Comparison of ENCODE assay signal across 1 cellular context in the genomic region with DNA sequence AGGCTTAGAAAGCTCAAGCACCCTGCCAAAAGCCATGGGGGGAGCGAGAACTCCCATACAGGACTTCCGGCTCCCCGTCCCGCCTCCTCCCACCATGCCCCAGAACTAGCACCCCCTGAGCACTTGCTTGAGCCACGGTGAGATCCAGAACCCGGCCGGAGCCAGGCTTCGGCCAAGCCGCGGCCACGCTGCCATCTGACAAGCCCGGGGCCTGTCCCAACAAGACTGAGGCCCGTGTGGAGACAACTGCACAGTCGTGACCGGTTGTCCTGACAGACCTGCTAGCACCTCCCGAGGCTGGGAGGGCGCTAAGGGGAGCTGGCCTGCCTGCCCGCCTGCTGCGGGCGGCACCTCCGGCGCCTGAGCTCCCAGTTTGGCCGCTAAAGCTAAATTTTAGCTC.
TF ChIP-seq lines count a peak whose summit lies in the region.

No MANE protein-coding gene starts in this region.

TF ChIP-seq in GM23338, 12 proteins besides CTCF, POLR2A, EP300 and RAD21 (continued from another document):
- TF ChIP-seq, protein P1, sequence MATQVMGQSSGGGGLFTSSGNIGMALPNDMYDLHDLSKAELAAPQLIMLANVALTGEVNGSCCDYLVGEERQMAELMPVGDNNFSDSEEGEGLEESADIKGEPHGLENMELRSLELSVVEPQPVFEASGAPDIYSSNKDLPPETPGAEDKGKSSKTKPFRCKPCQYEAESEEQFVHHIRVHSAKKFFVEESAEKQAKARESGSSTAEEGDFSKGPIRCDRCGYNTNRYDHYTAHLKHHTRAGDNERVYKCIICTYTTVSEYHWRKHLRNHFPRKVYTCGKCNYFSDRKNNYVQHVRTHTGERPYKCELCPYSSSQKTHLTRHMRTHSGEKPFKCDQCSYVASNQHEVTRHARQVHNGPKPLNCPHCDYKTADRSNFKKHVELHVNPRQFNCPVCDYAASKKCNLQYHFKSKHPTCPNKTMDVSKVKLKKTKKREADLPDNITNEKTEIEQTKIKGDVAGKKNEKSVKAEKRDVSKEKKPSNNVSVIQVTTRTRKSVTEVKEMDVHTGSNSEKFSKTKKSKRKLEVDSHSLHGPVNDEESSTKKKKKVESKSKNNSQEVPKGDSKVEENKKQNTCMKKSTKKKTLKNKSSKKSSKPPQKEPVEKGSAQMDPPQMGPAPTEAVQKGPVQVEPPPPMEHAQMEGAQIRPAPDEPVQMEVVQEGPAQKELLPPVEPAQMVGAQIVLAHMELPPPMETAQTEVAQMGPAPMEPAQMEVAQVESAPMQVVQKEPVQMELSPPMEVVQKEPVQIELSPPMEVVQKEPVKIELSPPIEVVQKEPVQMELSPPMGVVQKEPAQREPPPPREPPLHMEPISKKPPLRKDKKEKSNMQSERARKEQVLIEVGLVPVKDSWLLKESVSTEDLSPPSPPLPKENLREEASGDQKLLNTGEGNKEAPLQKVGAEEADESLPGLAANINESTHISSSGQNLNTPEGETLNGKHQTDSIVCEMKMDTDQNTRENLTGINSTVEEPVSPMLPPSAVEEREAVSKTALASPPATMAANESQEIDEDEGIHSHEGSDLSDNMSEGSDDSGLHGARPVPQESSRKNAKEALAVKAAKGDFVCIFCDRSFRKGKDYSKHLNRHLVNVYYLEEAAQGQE (IDR thresholded peaks at IDR 0.05; ENCODE audit: unreplicated experiment), result no peak
- TF ChIP-seq POLR2AphosphoS5 (IDR thresholded peaks at IDR 0.05; ENCODE audit: low read depth) (no peak), ZNF462 (CRISPR knock-in tag; IDR thresholded peaks at IDR 0.05) (no peak), EZH2phosphoT487 (IDR thresholded peaks at IDR 0.05; ENCODE audit: unreplicated experiment) (no peak), NANOG (IDR thresholded peaks at IDR 0.05; ENCODE audit: borderline replicate concordance) (no peak), EZH2 (IDR thresholded peaks at IDR 0.05; ENCODE audit: low read depth, unreplicated experiment) (no peak), JUNB (IDR thresholded peaks at IDR 0.05; ENCODE audit: unreplicated experiment) (no peak)
